23 cellular contexts compared by ENCODE assay signal in genomic region chr6:7452898-7453297, GRCh38.
"Had no signal": no experiment of that assay in that cellular context is flagged by ENCODE, and none has a peak within 500 bp of the region (broad histone marks: within the 10 kb centered on the region; RNA-seq: fewer than 3 reads in every experiment).

No MANE protein-coding gene starts in this region.

- H3K27me3 ChIP-seq: esophagus squamous epithelium, gastrocnemius medialis, heart right ventricle had no signal

- H3K4me3 ChIP-seq: coronary artery, dorsolateral prefrontal cortex, esophagus squamous epithelium, gastrocnemius medialis, heart right ventricle, left lung, lower lobe of right lung, mucosa of descending colon had no signal

- H3K36me3 ChIP-seq: esophagus squamous epithelium, gastrocnemius medialis, heart right ventricle, left lung, lower lobe of right lung had no signal

- DNase-seq: dermis blood vessel endothelial cell; dorsolateral prefrontal cortex; effector CD4-positive, alpha-beta T cell; effector memory CD4-positive, alpha-beta T cell; esophagus squamous epithelium; foreskin fibroblast; foreskin melanocyte; gastrocnemius medialis; glutamatergic neuron; head of caudate nucleus; heart right ventricle; hippocampal formation; left cardiac atrium; left lung; left ventricle myocardium superior; lower lobe of right lung; mesenchymal stem cell; mucosa of descending colon had no signal

- H3K9me3 ChIP-seq: esophagus squamous epithelium, gastrocnemius medialis, heart right ventricle, left lung, lower lobe of right lung, mucosa of descending colon had no signal

- ATAC-seq: gastrocnemius medialis, heart right ventricle, left cardiac atrium, left lung, left ventricle myocardium superior, lower lobe of right lung, mucosa of descending colon had no signal

- FAIRE-seq: colon, endothelial cell of umbilical vein, islet of Langerhans, keratinocyte had no signal

- H3K4me1 ChIP-seq: gastrocnemius medialis, heart right ventricle, left lung, lower lobe of right lung had no signal

- H3K27ac ChIP-seq: coronary artery, dorsolateral prefrontal cortex, esophagus squamous epithelium, gastrocnemius medialis, heart right ventricle, left lung, lower lobe of right lung had no signal
